In genomic region chr7:36277247-36277542, GRCh38 we compare ENCODE assay signal across 14 cellular contexts.
A peak's percentile ranks its signal among the peaks of the same experiment; 100 is the strongest.
DNase-seq lines count a peak whose midpoint lies in the region; ATAC-seq, FAIRE-seq and TF ChIP-seq lines count a peak whose summit lies in the region.
"Had no signal": no experiment of that assay in that cellular context is flagged by ENCODE, and none has a peak within 500 bp of the region (broad histone marks: within the 10 kb centered on the region; RNA-seq: fewer than 3 reads in every experiment).

No MANE protein-coding gene starts in this region.

- H3K4me1 ChIP-seq in DOHH2 (ENCODE audit: control insufficient read depth, low read length) (peaks cover 82% of the 10 kb centered on the region), Karpas-422 (ENCODE audit: low read length) (peaks cover 97% of the 10 kb centered on the region), H1 (replicated peaks in 1 of 4; ENCODE audit: control insufficient read depth in 3 of 4, insufficient read depth in 4 of 4, low read length in 3 of 4) (peaks cover 25 to 55% (median 45%) of the 10 kb centered on the region in 4 experiments), muscle layer of colon (ENCODE audit: insufficient read depth, low read length) (peaks cover 60% of the 10 kb centered on the region)

- H3F3A ChIP-seq in DOHH2 (ENCODE audit: control insufficient read depth, insufficient read depth), result peaks cover 18% of the 10 kb centered on the region

- H3K9me2 ChIP-seq in DOHH2 (replicated peaks; ENCODE audit: control insufficient read depth, low read length), result no peaks in the 10 kb centered on the region
- no peaks in the 10 kb centered on the region for H3K9me2 ChIP-seq in Karpas-422 (replicated peaks; ENCODE audit: insufficient read depth, low read length)

- H3K27me3 ChIP-seq in DOHH2 (ENCODE audit: control insufficient read depth, low read length) (no peaks in the 10 kb centered on the region), Karpas-422 (ENCODE audit: low read length) (no peaks in the 10 kb centered on the region), H1 (replicated peaks in 1 of 4; ENCODE audit: control insufficient read depth in 3 of 4, extremely low read depth in 1 of 4, insufficient read depth in 3 of 4, low read length in 3 of 4) (no peaks in the 10 kb centered on the region), muscle layer of colon (ENCODE audit: control insufficient read depth in 1 of 2, insufficient read depth in 2 of 2, low read length in 2 of 2) (no peaks in the 10 kb centered on the region)

- H3K23me2 ChIP-seq in H1 (ENCODE audit: low read depth, low read length), result no peaks in the 10 kb centered on the region

- no peak overlapping the region for H2BK5ac ChIP-seq in H1 (ENCODE audit: low read depth, low read length)

- H3K9me3 Mint-ChIP-seq in activated naive CD4-positive, alpha-beta T cell treated with anti-CD3 and anti-CD28 coated beads, Interleukin-2, amount 50 U/mL, for 72 hours, result no peaks in the 10 kb centered on the region
- H3K9me3 Mint-ChIP-seq: activated naive CD4-positive, alpha-beta T cell treated with anti-CD3 and anti-CD28 coated beads, Interleukin-2, amount 10 ng/mL, durations not matched to agents 7 days and 5 days had no signal

- no peak overlapping the region for H3K27ac ChIP-seq in DOHH2 (ENCODE audit: low read depth, low read length)
- H3K27ac ChIP-seq in Karpas-422 (ENCODE audit: low read length), result peak overlapping the region; percentile 100
- no peak overlapping the region for H3K27ac ChIP-seq in H1 (ENCODE audit: low read depth, low read length)
- peak overlapping the region; percentile 12 for H3K27ac ChIP-seq in muscle layer of colon (ENCODE audit: low read depth, low read length)

- peak overlapping the region; percentile 12 for H4K91ac ChIP-seq in H1 (replicated peaks; ENCODE audit: insufficient read length, low read length)

- H4K20me1 ChIP-seq in DOHH2 (ENCODE audit: control insufficient read depth, insufficient read depth, low read depth, low read length) (no peaks in the 10 kb centered on the region), Karpas-422 (ENCODE audit: insufficient read depth, low read depth, low read length) (no peaks in the 10 kb centered on the region; the same call in 1 of the 2 replicates), H1 (replicated peaks in 1 of 2; ENCODE audit: control insufficient read depth in 1 of 2, insufficient read depth in 2 of 2, low read length in 2 of 2) (no peaks in the 10 kb centered on the region)

- H2BK12ac ChIP-seq in H1 (ENCODE audit: low read depth, low read length), result no peak overlapping the region; the same call in 1 of the 2 replicates

- peak overlapping the region; percentile 31 for H3K9ac ChIP-seq in Karpas-422 (ENCODE audit: low read length)
- no peak overlapping the region for H3K9ac ChIP-seq in H1 (replicated peaks in 1 of 4; ENCODE audit: extremely low read depth in 1 of 4, low read depth in 3 of 4, low read length in 3 of 4)
- no peak overlapping the region for H3K9ac ChIP-seq in muscle layer of colon (ENCODE audit: low read length)

- no peak overlapping the region for H3K23ac ChIP-seq in H1 (ENCODE audit: insufficient read length)

- H3K4me3 ChIP-seq in DOHH2 (ENCODE audit: low read length), result no peak overlapping the region
- H3K4me3 ChIP-seq in Karpas-422 (ENCODE audit: low read length), result no peak overlapping the region; the same call in 1 of the 2 replicates
- no peak overlapping the region for H3K4me3 ChIP-seq in H1 (ENCODE audit: extremely low read depth in 1 of 4, insufficient read depth in 2 of 4, low read depth in 3 of 4, low read length in 4 of 4)
- H3K4me3 ChIP-seq in muscle layer of colon (ENCODE audit: low read depth in 1 of 2, low read length in 2 of 2), result no peak overlapping the region

- no peak overlapping the region for H2AFZ ChIP-seq in Karpas-422 (ENCODE audit: low read length)
- H2AFZ ChIP-seq in H1 (ENCODE audit: low read length), result no peak overlapping the region

- no peak for TF ChIP-seq CTCF in DOHH2 (IDR thresholded peaks at IDR 0.05; ENCODE audit: low read depth, low read length, poor library complexity, severe bottlenecking)
- TF ChIP-seq CTCF in H1 (IDR thresholded peaks at IDR 0.05; ENCODE audit: control extremely low read depth in 1 of 3, insufficient read depth in 1 of 3, low read depth in 1 of 3, low read length in 3 of 3), result no peak

- H3K36me3 Mint-ChIP-seq in activated naive CD4-positive, alpha-beta T cell treated with anti-CD3 and anti-CD28 coated beads, Interleukin-2, amount 50 U/mL, for 72 hours, result no peaks in the 10 kb centered on the region
- H3K36me3 Mint-ChIP-seq: activated naive CD4-positive, alpha-beta T cell treated with anti-CD3 and anti-CD28 coated beads, Interleukin-2, amount 10 ng/mL, durations not matched to agents 7 days and 5 days had no signal

- H4K8ac ChIP-seq in H1 (ENCODE audit: extremely low read depth, insufficient read depth, low read length), result no peak overlapping the region

- CTCF ChIA-PET in H1 (lab: Charles Lee; ENCODE audit: partially characterized antibody), result interaction anchor here (0.9 to 7.6 kb wide), 5 partner anchors 10 to 296 kb away, joined by 3 to 35 read pairs (median 3); no protein-coding TSS in a partner anchor

- H3K79me2 ChIP-seq in DOHH2 (ENCODE audit: control insufficient read depth, low read length) (peaks cover 86% of the 10 kb centered on the region), Karpas-422 (ENCODE audit: low read length) (peaks cover 82% of the 10 kb centered on the region), H1 (ENCODE audit: control insufficient read depth in 1 of 2, insufficient read depth in 2 of 2, low read length in 2 of 2) (no peaks in the 10 kb centered on the region)

- ATAC-seq in GM18517 (IDR thresholded peaks at IDR 0.05; ENCODE audit: unreplicated experiment), result no peak
- no peak for ATAC-seq in activated naive CD4-positive, alpha-beta T cell treated with anti-CD3 and anti-CD28 coated beads, Interleukin-2, amount 50 U/mL, for 72 hours
- no peak for ATAC-seq in HG02981 (IDR thresholded peaks at IDR 0.05; ENCODE audit: unreplicated experiment)

- 83% methylated on average over 6 of the region's 6 CpGs; no CpG with 5 or more reads in 1 of the 2 experiments for WGBS in H1 (ENCODE audit: extremely low coverage in 1 of 2, insufficient coverage in 1 of 2, insufficient read length in 1 of 2, insufficient replicate concordance in 2 of 2, low coverage in 1 of 2, low lambda C conversion rate in 2 of 2, missing lambda C conversion rate in 1 of 2), 2 experiments

- no peak overlapping the region for H3K56ac ChIP-seq in H1 (replicated peaks; ENCODE audit: insufficient read length, low read depth, low read length)

- no peak overlapping the region for H3K27ac Mint-ChIP-seq in activated naive CD4-positive, alpha-beta T cell treated with anti-CD3 and anti-CD28 coated beads, Interleukin-2, amount 50 U/mL, for 72 hours
- H3K27ac Mint-ChIP-seq: activated naive CD4-positive, alpha-beta T cell treated with anti-CD3 and anti-CD28 coated beads, Interleukin-2, amount 10 ng/mL, durations not matched to agents 7 days and 5 days had no signal

- no peak for TF ChIP-seq RAD21 in H1 (IDR thresholded peaks at IDR 0.05 in 1 of 2, conservative IDR thresholded peaks at IDR 0.05 in 1 of 2; ENCODE audit: low read depth in 2 of 2, low read length in 2 of 2)

- POLR2A ChIA-PET in H1 (lab: Charles Lee; ENCODE audit: partially characterized antibody), result interaction anchor here (1.8 kb wide), 1 partner anchor 31 kb away, joined by 4 read pairs; no protein-coding TSS in a partner anchor

- no peak overlapping the region for H3K14ac ChIP-seq in H1 (ENCODE audit: insufficient read length)

- no peak overlapping the region for H2BK15ac ChIP-seq in H1 (ENCODE audit: low read length)

- no peak for FAIRE-seq in H1 (lab: Jason Lieb, UNC)
- FAIRE-seq in frontal cortex (lab: Jason Lieb, UNC), result no peak

- H2BK120ac ChIP-seq in H1 (replicated peaks; ENCODE audit: low read depth, low read length), result no peak overlapping the region

- no peak for TF ChIP-seq EP300 in H1 (IDR thresholded peaks at IDR 0.05; ENCODE audit: borderline replicate concordance in 1 of 2, low read depth in 2 of 2, low read length in 2 of 2)

- no peaks in the 10 kb centered on the region for H3K9me3 ChIP-seq in DOHH2 (ENCODE audit: control insufficient read depth, insufficient read depth, low read length)
- H3K9me3 ChIP-seq in Karpas-422 (ENCODE audit: low read length), result no peaks in the 10 kb centered on the region
- no peaks in the 10 kb centered on the region for H3K9me3 ChIP-seq in H1 (ENCODE audit: insufficient read depth in 2 of 2, low read depth in 1 of 2, low read length in 1 of 2)
- no peaks in the 10 kb centered on the region for H3K9me3 ChIP-seq in muscle layer of colon (ENCODE audit: low read length)

- H3K18ac ChIP-seq in H1 (ENCODE audit: extremely low read depth, low read length), result 0 out of 2 replicates have a peak overlapping the region, but pooled peaks have one; percentile 0

- H3K79me1 ChIP-seq in H1 (ENCODE audit: low read depth, low read length), result no peaks in the 10 kb centered on the region

- no peak overlapping the region for H2BK20ac ChIP-seq in H1 (ENCODE audit: low read length)

- no peak for TF ChIP-seq POLR2A in H1 (IDR thresholded peaks at IDR 0.05; ENCODE audit: control extremely low read depth in 1 of 2, low read depth in 2 of 2, low read length in 2 of 2)

- no peak overlapping the region for H2AK5ac ChIP-seq in H1 (ENCODE audit: low read depth, low read length)

- H3K36me3 ChIP-seq in DOHH2 (ENCODE audit: control insufficient read depth, low read length) (peaks cover 20% of the 10 kb centered on the region), Karpas-422 (ENCODE audit: insufficient read depth, low read length) (no peaks in the 10 kb centered on the region), H1 (ENCODE audit: control insufficient read depth in 2 of 4, insufficient read depth in 4 of 4, low read length in 3 of 4) (no peaks in the 10 kb centered on the region), muscle layer of colon (ENCODE audit: insufficient read depth, low read length) (no peaks in the 10 kb centered on the region)

- no peak for DNase-seq in Karpas-422
- DNase-seq in H1 (ENCODE audit: low read depth in 1 of 2, low spot score in 2 of 2), result no peak
- DNase-seq in frontal cortex (ENCODE audit: low spot score in 2 of 2), result no peak
- DNase-seq in activated naive CD4-positive, alpha-beta T cell treated with anti-CD3 and anti-CD28 coated beads, Interleukin-2, amount 50 U/mL, for 72 hours (ENCODE audit: low spot score in 2 of 2), result no peak
- DNase-seq: activated CD4-positive, alpha-beta T cell treated with anti-CD3 and anti-CD28 coated beads for 4 hours; activated naive CD4-positive, alpha-beta T cell treated with anti-CD3 and anti-CD28 coated beads, Interleukin-2, amount 10 ng/mL, durations not matched to agents 7 days and 5 days; NCI-H2081 treated with DMSO at 0.1 percent for 48 hours; NCI-H524 treated with DMSO at 0.1 percent for 48 hours; stimulated activated CD4-positive, alpha-beta T cell treated with anti-CD3 and anti-CD28 coated beads, Interleukin-4, amount 100 ng/mL, for 1 hour; T1000 had no signal

- peak overlapping the region; percentile 19; the same call in 1 of the 2 replicates for H3K4me2 ChIP-seq in DOHH2 (ENCODE audit: low read length)
- peak overlapping the region; percentile 81 for H3K4me2 ChIP-seq in Karpas-422 (ENCODE audit: low read depth, low read length, poor library complexity, severe bottlenecking)
- no peak overlapping the region for H3K4me2 ChIP-seq in H1 (ENCODE audit: insufficient read depth in 1 of 2, low read depth in 2 of 2, low read length in 2 of 2)

- no peak overlapping the region for H4K5ac ChIP-seq in H1 (ENCODE audit: insufficient read length, low read depth, low read length)

- H3K4ac ChIP-seq in H1 (replicated peaks; ENCODE audit: insufficient read length, low read depth, low read length), result no peak overlapping the region

Comparison
In these comparisons a context has a peak if more than half of its experiments do, and no peak if none do; other contexts are left out.
1. H3K27ac ChIP-seq: peak in Karpas-422 (single experiment) and muscle layer of colon (single experiment); none in DOHH2 (single experiment) and H1 (single experiment).
2. H3K4me2 ChIP-seq: peak in DOHH2 (single experiment) and Karpas-422 (single experiment); none in H1 (0 of 2).